In the genomic region with DNA sequence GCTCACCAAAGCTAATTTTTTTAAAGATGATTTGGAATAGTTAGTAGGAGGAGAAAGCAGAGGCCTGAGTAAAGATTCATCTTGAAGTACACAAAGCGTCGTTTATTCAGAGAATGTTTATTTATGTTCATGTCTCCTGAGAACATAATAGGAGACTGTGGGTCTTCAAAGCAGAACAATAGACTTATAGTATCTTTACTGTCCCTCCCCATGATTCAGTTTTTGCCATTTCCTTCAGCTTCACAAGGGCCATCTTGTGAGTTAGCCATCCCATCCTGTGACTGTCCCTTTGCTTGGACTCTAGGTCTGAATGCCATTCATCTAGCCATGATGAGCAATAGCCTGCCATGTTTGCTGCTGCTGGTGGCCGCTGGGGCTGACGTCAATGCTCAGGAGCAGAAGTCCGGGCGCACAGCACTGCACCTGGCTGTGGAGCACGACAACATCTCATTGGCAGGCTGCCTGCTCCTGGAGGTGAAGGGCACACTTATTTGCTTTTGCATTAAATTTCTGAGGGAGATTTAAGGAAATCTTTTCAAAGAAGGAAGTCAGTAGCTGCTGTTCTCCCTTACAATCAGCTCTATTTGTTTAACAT, we compare ENCODE assay signal across 20 cellular contexts.
DNase-seq lines count a peak whose midpoint lies in the region; ATAC-seq, FAIRE-seq and TF ChIP-seq lines count a peak whose summit lies in the region.
"Had no signal": no experiment of that assay in that cellular context is flagged by ENCODE, and none has a peak within 500 bp of the region (broad histone marks: within the 10 kb centered on the region; RNA-seq: fewer than 3 reads in every experiment).

No MANE protein-coding gene starts in this region.

- DNase-seq in activated gamma-delta T cell (lab: John Stamatoyannopoulos, UW), result peak; percentile 3
- no peak for DNase-seq in activated gamma-delta T cell treated with Interleukin-2 at 50 U/mL for 16 hours
- DNase-seq in activated CD8-positive, alpha-beta T cell treated with anti-CD3 and anti-CD28 coated beads, Interleukin-2, amount 10 ng/mL, durations not matched to agents 7 days and 5 days, result no peak
- DNase-seq in stomach, result peak; percentile 87
- DNase-seq in kidney, result no peak
- no peak for DNase-seq in NCI-H1417 treated with DMSO at 0.1 percent for 48 hours (lab: John Stamatoyannopoulos, UW)
- DNase-seq: ACHN; cortex of kidney; MG63; NCI-H2081 treated with DMSO at 0.1 percent for 48 hours; NCI-H748 treated with DMSO at 0.1 percent for 48 hours; Peyer's patch; stimulated activated CD4-positive, alpha-beta T cell treated with anti-CD3 and anti-CD28 coated beads, Interleukin-2, amount 100 ng/mL, for 48 hours; uterus had no signal

- H3K36me3 ChIP-seq in stomach, result peaks cover 41 to 99% (median 93%) of the 10 kb centered on the region in 4 donors
- peaks cover 25 to 39% of the 10 kb centered on the region in 2 donors for H3K36me3 ChIP-seq in kidney (ENCODE audit: control insufficient read depth in 1 of 2, insufficient read depth in 2 of 2, low read length in 2 of 2)
- H3K36me3 ChIP-seq: uterus had no signal

- CTCF ChIA-PET in activated CD8-positive, alpha-beta T cell treated with anti-CD3 and anti-CD28 coated beads, Interleukin-2, amount 10 ng/mL, durations not matched to agents 7 days and 5 days (lab: Charles Lee), result interaction anchor here (1.4 to 5.7 kb wide), 3 partner anchors 9 to 158 kb away, joined by 3 to 39 read pairs (median 5); no protein-coding TSS in a partner anchor

- FAIRE-seq in kidney (lab: Jason Lieb, UNC), result no peak
- FAIRE-seq: G401.6, H54 had no signal

- no peaks in the 10 kb centered on the region for H3K9me3 ChIP-seq in stomach
- H3K9me3 ChIP-seq in kidney (ENCODE audit: control insufficient read depth in 1 of 2, low read length in 2 of 2), result no peaks in the 10 kb centered on the region
- H3K9me3 ChIP-seq: MG63, Peyer's patch, uterus had no signal

- H3K4me3 Mint-ChIP-seq in activated CD8-positive, alpha-beta T cell treated with anti-CD3 and anti-CD28 coated beads, Interleukin-2, amount 10 ng/mL, durations not matched to agents 7 days and 5 days, result no peak overlapping the region

- POLR2A ChIA-PET in activated CD8-positive, alpha-beta T cell treated with anti-CD3 and anti-CD28 coated beads, Interleukin-2, amount 10 ng/mL, durations not matched to agents 7 days and 5 days (lab: Charles Lee), result interaction anchor here (0.9 to 1.2 kb wide), 2 partner anchors 14 to 20 kb away, joined by 3 to 4 read pairs; no protein-coding TSS in a partner anchor

- H3K4me3 ChIP-seq in stomach (no peak overlapping the region), kidney (ENCODE audit: low read length in 2 of 2) (no peak overlapping the region)
- H3K4me3 ChIP-seq: MG63, Peyer's patch, uterus had no signal

- no peak overlapping the region for H3K9ac ChIP-seq in kidney (ENCODE audit: low read length in 2 of 2)

- intact Hi-C loops in stomach (cut with DNase I; ENCODE audit: low total_unique reads), result no loop called here
- intact Hi-C loops in kidney (cut with DNase I), result no loop called here

- no peak for TF ChIP-seq CTCF in stomach (IDR thresholded peaks at IDR 0.05)
- no peak for TF ChIP-seq CTCF in kidney (IDR thresholded peaks at IDR 0.05; ENCODE audit: borderline replicate concordance, extremely low read depth, insufficient read depth)

- peaks cover 89% of the 10 kb centered on the region for H3K36me3 Mint-ChIP-seq in activated CD8-positive, alpha-beta T cell treated with anti-CD3 and anti-CD28 coated beads, Interleukin-2, amount 10 ng/mL, durations not matched to agents 7 days and 5 days (ENCODE audit: low read depth)

- H3K4me1 Mint-ChIP-seq in activated CD8-positive, alpha-beta T cell treated with anti-CD3 and anti-CD28 coated beads, Interleukin-2, amount 10 ng/mL, durations not matched to agents 7 days and 5 days (ENCODE audit: low read depth), result peaks cover 81% of the 10 kb centered on the region

- H3K9me3 Mint-ChIP-seq in activated CD8-positive, alpha-beta T cell treated with anti-CD3 and anti-CD28 coated beads, Interleukin-2, amount 10 ng/mL, durations not matched to agents 7 days and 5 days (ENCODE audit: insufficient read depth), result peaks cover 12% of the 10 kb centered on the region

- peak overlapping the region; percentile 81 for H3K27ac ChIP-seq in layer of hippocampus (ENCODE audit: low read depth, low read length)
- H3K27ac ChIP-seq in stomach, result peak overlapping the region; percentile 22 to 57 (median 46)
- H3K27ac ChIP-seq in kidney (ENCODE audit: low read depth in 2 of 2, low read length in 2 of 2), result no peak overlapping the region
- H3K27ac ChIP-seq: Peyer's patch, uterus had no signal

- ATAC-seq in activated CD8-positive, alpha-beta T cell treated with anti-CD3 and anti-CD28 coated beads, Interleukin-2, amount 10 ng/mL, durations not matched to agents 7 days and 5 days, result no peak
- ATAC-seq in HG02840 (IDR thresholded peaks at IDR 0.05; ENCODE audit: low FRiP score, unreplicated experiment), result no peak
- ATAC-seq: activated CD4-positive, CD25-positive, alpha-beta regulatory T cell treated with anti-CD3 and anti-CD28 coated beads, Interleukin-2, amount 50 U/mL, for 24 hours; esophagus mucosa had no signal

- WGBS in stomach, 5 donors, result 38 to 77% (median 62%) methylated on average over 7 of the region's 7 CpGs

- H3K4me1 ChIP-seq in stomach, result peaks cover 0 to 4% (median under 1%) of the 10 kb centered on the region in 4 donors
- H3K4me1 ChIP-seq in kidney (ENCODE audit: control insufficient read depth in 1 of 2, insufficient read depth in 1 of 2, low read depth in 1 of 2, low read length in 2 of 2), result peaks cover 0 to 3% of the 10 kb centered on the region in 2 donors
- H3K4me1 ChIP-seq: Peyer's patch, uterus had no signal

- peak overlapping the region; percentile 61 for H3K27ac Mint-ChIP-seq in activated CD8-positive, alpha-beta T cell treated with anti-CD3 and anti-CD28 coated beads, Interleukin-2, amount 10 ng/mL, durations not matched to agents 7 days and 5 days

- no peak for TF ChIP-seq POLR2A in stomach (IDR thresholded peaks at IDR 0.05)

- H3K27me3 Mint-ChIP-seq in activated CD8-positive, alpha-beta T cell treated with anti-CD3 and anti-CD28 coated beads, Interleukin-2, amount 10 ng/mL, durations not matched to agents 7 days and 5 days (ENCODE audit: low read depth), result no peaks in the 10 kb centered on the region

- TF ChIP-seq EP300 in stomach (IDR thresholded peaks at IDR 0.05), result no peak

- H3K27me3 ChIP-seq in layer of hippocampus (ENCODE audit: control insufficient read depth, insufficient read depth, low read length) (no peaks in the 10 kb centered on the region), stomach (no peaks in the 10 kb centered on the region)
- H3K27me3 ChIP-seq: MG63, Peyer's patch, uterus had no signal

Comparison
In these comparisons a context has a peak if more than half of its experiments do, and no peak if none do; other contexts are left out.
1. DNase-seq: peak in activated gamma-delta T cell (single experiment) and stomach (single experiment); none in activated gamma-delta T cell treated with Interleukin-2 at 50 U/mL for 16 hours (single experiment), activated CD8-positive, alpha-beta T cell treated with anti-CD3 and anti-CD28 coated beads, Interleukin-2, amount 10 ng/mL, durations not matched to agents 7 days and 5 days (single experiment), kidney (single experiment) and NCI-H1417 treated with DMSO at 0.1 percent for 48 hours (single experiment).
2. H3K27ac ChIP-seq: peak in layer of hippocampus (single experiment) and stomach (5 of 5); none in kidney (0 of 2).